In the genomic region with DNA sequence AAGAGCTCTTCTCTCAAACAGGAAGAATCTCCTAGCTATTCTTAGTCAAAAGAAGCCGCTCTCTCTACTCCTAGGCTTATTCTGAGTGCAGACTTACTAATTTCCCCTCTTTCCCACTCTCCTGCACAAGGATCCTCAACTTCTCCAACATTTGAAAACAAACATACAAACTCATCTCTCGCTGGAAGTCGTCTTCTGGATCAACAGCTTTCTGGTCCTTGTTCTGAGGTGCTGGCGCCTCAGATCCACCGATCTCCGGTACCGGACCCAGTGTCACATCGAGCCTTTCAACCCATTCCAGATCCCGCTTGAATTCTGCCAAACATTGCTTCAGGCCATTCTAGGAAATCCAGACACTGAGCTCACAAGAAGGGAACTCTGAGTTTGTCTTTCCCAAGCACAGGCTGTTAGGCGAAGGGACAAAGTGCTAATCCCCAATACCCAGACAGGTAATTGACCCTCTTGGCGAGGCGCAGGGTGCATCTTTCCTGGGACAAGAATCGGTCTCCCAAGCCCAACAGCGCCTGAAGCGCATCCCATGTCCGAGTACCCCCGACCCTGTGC, we compare ENCODE assay signal across 8 cellular contexts. TPM values are rescaled to one million over a fixed set of nuclear protein-coding genes. Genes with fewer than 3 reads are reported as not detected.
DNase-seq lines count a peak whose midpoint lies in the region; ATAC-seq and TF ChIP-seq lines count a peak whose summit lies in the region.

No MANE protein-coding gene starts in this region.

- peaks cover 39% of the 10 kb centered on the region for H3K36me3 Mint-ChIP-seq in activated naive CD4-positive, alpha-beta T cell treated with anti-CD3 and anti-CD28 coated beads, Interleukin-2, amount 10 ng/mL, durations not matched to agents 7 days and 5 days
- H3K36me3 Mint-ChIP-seq in WTC11, result peaks cover 45% of the 10 kb centered on the region
- H3K36me3 Mint-ChIP-seq in stimulated activated memory B cell treated with anti-CD40 and anti-IgM and Interleukin-4, amounts not matched to agents 10 μg/mL and 1 μg/mL and 100 μg/mL, for 72 hours, result peaks cover 34% of the 10 kb centered on the region

- H3K27ac Mint-ChIP-seq in activated naive CD4-positive, alpha-beta T cell treated with anti-CD3 and anti-CD28 coated beads, Interleukin-2, amount 10 ng/mL, durations not matched to agents 7 days and 5 days, result peak overlapping the region; percentile 46
- no peak overlapping the region for H3K27ac Mint-ChIP-seq in WTC11
- peak overlapping the region; percentile 93 for H3K27ac Mint-ChIP-seq in stimulated activated memory B cell treated with anti-CD40 and anti-IgM and Interleukin-4, amounts not matched to agents 10 μg/mL and 1 μg/mL and 100 μg/mL, for 72 hours

- no peaks in the 10 kb centered on the region for H3K9me3 Mint-ChIP-seq in activated naive CD4-positive, alpha-beta T cell treated with anti-CD3 and anti-CD28 coated beads, Interleukin-2, amount 10 ng/mL, durations not matched to agents 7 days and 5 days
- H3K9me3 Mint-ChIP-seq in WTC11, result peaks cover 11% of the 10 kb centered on the region
- no peaks in the 10 kb centered on the region for H3K9me3 Mint-ChIP-seq in stimulated activated memory B cell treated with anti-CD40 and anti-IgM and Interleukin-4, amounts not matched to agents 10 μg/mL and 1 μg/mL and 100 μg/mL, for 72 hours

- no peak for TF ChIP-seq CTCF in WTC11 (IDR thresholded peaks at IDR 0.05)

- CTCF ChIA-PET in activated naive CD4-positive, alpha-beta T cell treated with anti-CD3 and anti-CD28 coated beads, Interleukin-2, amount 10 ng/mL, durations not matched to agents 7 days and 5 days (lab: Charles Lee), result interaction anchor here (1.2 to 2.0 kb wide), 2 partner anchors 98 kb away, joined by 3 to 6 read pairs; no protein-coding TSS in a partner anchor
- CTCF ChIA-PET in WTC11 (lab: Charles Lee), result interaction anchor here (0.7 to 2.0 kb wide), 8 partner anchors 28 to 325 kb away, joined by 3 to 7 read pairs (median 4); a partner anchor contains a TSS

- peaks cover 13% of the 10 kb centered on the region for H3K27me3 Mint-ChIP-seq in activated naive CD4-positive, alpha-beta T cell treated with anti-CD3 and anti-CD28 coated beads, Interleukin-2, amount 10 ng/mL, durations not matched to agents 7 days and 5 days
- H3K27me3 Mint-ChIP-seq in WTC11 (ENCODE audit: low read depth), result peaks cover 16% of the 10 kb centered on the region
- peaks cover 11% of the 10 kb centered on the region for H3K27me3 Mint-ChIP-seq in stimulated activated memory B cell treated with anti-CD40 and anti-IgM and Interleukin-4, amounts not matched to agents 10 μg/mL and 1 μg/mL and 100 μg/mL, for 72 hours

- H3K4me1 Mint-ChIP-seq in activated naive CD4-positive, alpha-beta T cell treated with anti-CD3 and anti-CD28 coated beads, Interleukin-2, amount 10 ng/mL, durations not matched to agents 7 days and 5 days, result peaks cover 30% of the 10 kb centered on the region
- H3K4me1 Mint-ChIP-seq in WTC11, result peaks cover 11% of the 10 kb centered on the region
- peaks cover 22% of the 10 kb centered on the region for H3K4me1 Mint-ChIP-seq in stimulated activated memory B cell treated with anti-CD40 and anti-IgM and Interleukin-4, amounts not matched to agents 10 μg/mL and 1 μg/mL and 100 μg/mL, for 72 hours

- POLR2A ChIA-PET in WTC11 (lab: Charles Lee), result interaction anchor here (0.6 kb wide), 1 partner anchor 209 kb away, joined by 3 read pairs; no protein-coding TSS in a partner anchor

- ATAC-seq in WTC11, result no peak
- no peak for ATAC-seq in stimulated activated memory B cell treated with anti-CD40 and anti-IgM and Interleukin-4, amounts not matched to agents 10 μg/mL and 1 μg/mL and 100 μg/mL, for 72 hours
- no peak for ATAC-seq in GM19328 (IDR thresholded peaks at IDR 0.05; ENCODE audit: unreplicated experiment)
- no peak for ATAC-seq in HG02798 (IDR thresholded peaks at IDR 0.05; ENCODE audit: poor library complexity, unreplicated experiment)

- H3K4me3 Mint-ChIP-seq in activated naive CD4-positive, alpha-beta T cell treated with anti-CD3 and anti-CD28 coated beads, Interleukin-2, amount 10 ng/mL, durations not matched to agents 7 days and 5 days, result peak overlapping the region; percentile 98
- H3K4me3 Mint-ChIP-seq in WTC11, result peak overlapping the region; percentile 97
- H3K4me3 Mint-ChIP-seq in stimulated activated memory B cell treated with anti-CD40 and anti-IgM and Interleukin-4, amounts not matched to agents 10 μg/mL and 1 μg/mL and 100 μg/mL, for 72 hours, result peak overlapping the region; percentile 99

- no peak for DNase-seq in activated naive CD4-positive, alpha-beta T cell treated with anti-CD3 and anti-CD28 coated beads, Interleukin-2, amount 10 ng/mL, durations not matched to agents 7 days and 5 days
- DNase-seq in activated naive CD4-positive, alpha-beta T cell treated with Interleukin-2 at 50 U/mL for 16 hours, result no peak
- DNase-seq in WTC11 (ENCODE audit: low spot score) (no peak), DMS153 (lab: John Stamatoyannopoulos, UW) (no peak)

- peak overlapping the region; percentile 98 for H3K4me3 ChIP-seq in iPS-11a (ENCODE audit: low read depth, low read length)

TF ChIP-seq in WTC11, 78 proteins besides CTCF, POLR2A, EP300 and RAD21:
- TF ChIP-seq, protein P1, sequence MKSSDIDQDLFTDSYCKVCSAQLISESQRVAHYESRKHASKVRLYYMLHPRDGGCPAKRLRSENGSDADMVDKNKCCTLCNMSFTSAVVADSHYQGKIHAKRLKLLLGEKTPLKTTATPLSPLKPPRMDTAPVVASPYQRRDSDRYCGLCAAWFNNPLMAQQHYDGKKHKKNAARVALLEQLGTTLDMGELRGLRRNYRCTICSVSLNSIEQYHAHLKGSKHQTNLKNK (CRISPR knock-in tag; IDR thresholded peaks at IDR 0.05), result no peak
- TF ChIP-seq ZNF232 (CRISPR knock-in tag; IDR thresholded peaks at IDR 0.05), result no peak
- TF ChIP-seq, protein P2, sequence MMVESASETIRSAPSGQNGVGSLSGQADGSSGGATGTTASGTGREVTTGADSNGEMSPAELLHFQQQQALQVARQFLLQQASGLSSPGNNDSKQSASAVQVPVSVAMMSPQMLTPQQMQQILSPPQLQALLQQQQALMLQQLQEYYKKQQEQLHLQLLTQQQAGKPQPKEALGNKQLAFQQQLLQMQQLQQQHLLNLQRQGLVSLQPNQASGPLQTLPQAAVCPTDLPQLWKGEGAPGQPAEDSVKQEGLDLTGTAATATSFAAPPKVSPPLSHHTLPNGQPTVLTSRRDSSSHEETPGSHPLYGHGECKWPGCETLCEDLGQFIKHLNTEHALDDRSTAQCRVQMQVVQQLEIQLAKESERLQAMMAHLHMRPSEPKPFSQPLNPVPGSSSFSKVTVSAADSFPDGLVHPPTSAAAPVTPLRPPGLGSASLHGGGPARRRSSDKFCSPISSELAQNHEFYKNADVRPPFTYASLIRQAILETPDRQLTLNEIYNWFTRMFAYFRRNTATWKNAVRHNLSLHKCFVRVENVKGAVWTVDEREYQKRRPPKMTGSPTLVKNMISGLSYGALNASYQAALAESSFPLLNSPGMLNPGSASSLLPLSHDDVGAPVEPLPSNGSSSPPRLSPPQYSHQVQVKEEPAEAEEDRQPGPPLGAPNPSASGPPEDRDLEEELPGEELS (CRISPR knock-in tag; IDR thresholded peaks at IDR 0.05), result no peak
- TF ChIP-seq, protein P3, sequence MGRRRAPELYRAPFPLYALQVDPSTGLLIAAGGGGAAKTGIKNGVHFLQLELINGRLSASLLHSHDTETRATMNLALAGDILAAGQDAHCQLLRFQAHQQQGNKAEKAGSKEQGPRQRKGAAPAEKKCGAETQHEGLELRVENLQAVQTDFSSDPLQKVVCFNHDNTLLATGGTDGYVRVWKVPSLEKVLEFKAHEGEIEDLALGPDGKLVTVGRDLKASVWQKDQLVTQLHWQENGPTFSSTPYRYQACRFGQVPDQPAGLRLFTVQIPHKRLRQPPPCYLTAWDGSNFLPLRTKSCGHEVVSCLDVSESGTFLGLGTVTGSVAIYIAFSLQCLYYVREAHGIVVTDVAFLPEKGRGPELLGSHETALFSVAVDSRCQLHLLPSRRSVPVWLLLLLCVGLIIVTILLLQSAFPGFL (CRISPR knock-in tag; IDR thresholded peaks at IDR 0.05; ENCODE audit: borderline replicate concordance), result no peak
- TF ChIP-seq ZNF121 (CRISPR knock-in tag; IDR thresholded peaks at IDR 0.05), result no peak

RNA-seq across cellular contexts. Expression of a gene that starts 0.7 kb away (rescaled TPM):
- 66.7 to 93.7 TPM (median 67.7 TPM) in 3 replicates for total RNA-seq in WTC11 (2021)

RNA-seq across cellular contexts. Expression of a gene that starts 0.7 kb away (rescaled TPM):
- 0.27 to 0.78 TPM (median 0.42 TPM) in 3 replicates for total RNA-seq in WTC11 (2021)
